Comparison of ENCODE assay signal across 8 cellular contexts in genomic region chr5:140112685-140113179, GRCh38. TPM values are rescaled to one million over a fixed set of nuclear protein-coding genes. Genes with fewer than 3 reads are reported as not detected.
DNase-seq lines count a peak whose midpoint lies in the region; TF ChIP-seq lines count a peak whose summit lies in the region.

No MANE protein-coding gene starts in this region.

- DNase-seq in H9 (no peak), stomach (no peak), NK-92 (lab: John Stamatoyannopoulos, UW; ENCODE audit: unreplicated experiment) (no peak), posterior vena cava (ENCODE audit: low spot score) (no peak), DMS79 treated with DMSO at 0.1 percent for 48 hours (lab: John Stamatoyannopoulos, UW) (no peak), HK-2 (ENCODE audit: unreplicated experiment) (no peak)
- no peak for DNase-seq in activated CD4-positive, alpha-beta memory T cell treated with anti-CD3 and anti-CD28 coated beads for 36 hours

- no peak overlapping the region for H2AFZ ChIP-seq in H9 (ENCODE audit: low read length)

- H4K91ac ChIP-seq in H9 (ENCODE audit: insufficient read length, low read depth, low read length): no peak overlapping the region

- H4K5ac ChIP-seq in H9 (ENCODE audit: insufficient read length, low read depth, low read length): no peak overlapping the region

- peak overlapping the region; percentile 83 for H3K4me3 ChIP-seq in iPS-15b (ENCODE audit: low read depth, low read length)
- H3K4me3 ChIP-seq in stomach: peak overlapping the region; percentile 64 to 79 (median 72)

- H2AK5ac ChIP-seq in H9 (ENCODE audit: insufficient read length, low read length): no peak overlapping the region

- no peak overlapping the region for H2BK15ac ChIP-seq in H9 (ENCODE audit: low read depth, low read length)

- no peak overlapping the region for H4K8ac ChIP-seq in H9 (replicated peaks; ENCODE audit: insufficient read length, low read depth, low read length)

- no peaks in the 10 kb centered on the region for H3K9me3 Mint-ChIP-seq in H9
- H3K9me3 Mint-ChIP-seq in activated CD4-positive, alpha-beta memory T cell treated with anti-CD3 and anti-CD28 coated beads for 36 hours: no peaks in the 10 kb centered on the region

- no peak overlapping the region for H3T11ph ChIP-seq in H9 (ENCODE audit: low read length)

- no peak for TF ChIP-seq EP300 in stomach (IDR thresholded peaks at IDR 0.05)

- H3K23ac ChIP-seq in H9 (ENCODE audit: insufficient read length, low read depth, low read length): no peak overlapping the region

- H3K4me2 ChIP-seq in H9 (ENCODE audit: insufficient read depth, insufficient read length, low read length): peak overlapping the region; percentile 88

- no peaks in the 10 kb centered on the region for H3K79me1 ChIP-seq in H9 (ENCODE audit: insufficient read depth, low read depth, low read length, poor library complexity, severe bottlenecking)

- POLR2A ChIA-PET in activated CD4-positive, alpha-beta memory T cell treated with anti-CD3 and anti-CD28 coated beads for 36 hours (lab: Charles Lee): no interaction called here

- no peak overlapping the region for H3K14ac ChIP-seq in H9 (ENCODE audit: insufficient read depth, low read length)

- H3K27ac ChIP-seq in H9 (ENCODE audit: insufficient read length, low read depth, low read length) (no peak overlapping the region), stomach (peak overlapping the region; percentile 91 to 98 (median 94))

- intact Hi-C loops in activated CD4-positive, alpha-beta memory T cell treated with anti-CD3 and anti-CD28 coated beads for 36 hours (cut with micrococcal nuclease): no loop called here
- intact Hi-C loops in stomach (cut with DNase I; ENCODE audit: low total_unique reads): no loop called here
- intact Hi-C loops in posterior vena cava (cut with DNase I): no loop called here

- H3K36me3 Mint-ChIP-seq in H9 (ENCODE audit: insufficient read depth in 1 of 3, low read depth in 3 of 3): no peaks in the 10 kb centered on the region
- peaks cover 8% of the 10 kb centered on the region for H3K36me3 Mint-ChIP-seq in activated CD4-positive, alpha-beta memory T cell treated with anti-CD3 and anti-CD28 coated beads for 36 hours

- H3K4me1 Mint-ChIP-seq in H9: peaks cover 42 to 44% of the 10 kb centered on the region in 2 experiments
- H3K4me1 Mint-ChIP-seq in activated CD4-positive, alpha-beta memory T cell treated with anti-CD3 and anti-CD28 coated beads for 36 hours (ENCODE audit: low read depth): peaks cover 62% of the 10 kb centered on the region

- H3K27me3 ChIP-seq in H9 (ENCODE audit: insufficient read depth, low read length) (peaks cover 26% of the 10 kb centered on the region), iPS-15b (ENCODE audit: control insufficient read depth, insufficient read depth, low read length) (peaks cover 68% of the 10 kb centered on the region), stomach (peaks cover 0 to 14% (median 0%) of the 10 kb centered on the region in 3 donors)

- no peak overlapping the region for H3K56ac ChIP-seq in H9 (ENCODE audit: insufficient read length, low read depth, low read length)

- H3K36me3 ChIP-seq in iPS-15b (ENCODE audit: control insufficient read depth, insufficient read depth, low read length): no peaks in the 10 kb centered on the region
- no peaks in the 10 kb centered on the region for H3K36me3 ChIP-seq in stomach

- H2BK120ac ChIP-seq in H9 (ENCODE audit: low read depth, low read length, poor library complexity, severe bottlenecking): no peak overlapping the region

- no peak for TF ChIP-seq POLR2A in stomach (IDR thresholded peaks at IDR 0.05)

- H4K20me1 ChIP-seq in H9 (ENCODE audit: control insufficient read depth, insufficient read depth, insufficient read length): no peaks in the 10 kb centered on the region

- peaks cover 5% of the 10 kb centered on the region; the same call in 1 of the 2 replicates for H3K4me1 ChIP-seq in H9 (ENCODE audit: insufficient read depth, low read length)
- peaks cover 12% of the 10 kb centered on the region for H3K4me1 ChIP-seq in iPS-15b (ENCODE audit: control insufficient read depth, insufficient read depth, low read length)
- peaks cover 37 to 87% (median 78%) of the 10 kb centered on the region in 4 donors for H3K4me1 ChIP-seq in stomach

- H3K4ac ChIP-seq in H9 (ENCODE audit: low read depth, low read length): no peak overlapping the region

- peaks cover 80% of the 10 kb centered on the region for H3K27me3 Mint-ChIP-seq in H9 (ENCODE audit: low read depth)
- H3K27me3 Mint-ChIP-seq in activated CD4-positive, alpha-beta memory T cell treated with anti-CD3 and anti-CD28 coated beads for 36 hours: no peaks in the 10 kb centered on the region

- H3K27ac Mint-ChIP-seq in H9: no peak overlapping the region
- H3K27ac Mint-ChIP-seq in activated CD4-positive, alpha-beta memory T cell treated with anti-CD3 and anti-CD28 coated beads for 36 hours: peak overlapping the region; percentile 89

- H3K9ac ChIP-seq in H9 (ENCODE audit: extremely low read depth, insufficient read length, low read length): no peak overlapping the region
- no peak overlapping the region for H3K9ac ChIP-seq in iPS-15b (ENCODE audit: low read depth, low read length)

- CTCF ChIA-PET in activated CD4-positive, alpha-beta memory T cell treated with anti-CD3 and anti-CD28 coated beads for 36 hours (lab: Charles Lee): interaction anchor here (0.6 to 8.1 kb wide), 5 partner anchors 11 to 100 kb away, joined by 3 to 112 read pairs (median 4); no protein-coding TSS in a partner anchor

- H3K23me2 ChIP-seq in H9 (ENCODE audit: insufficient read length, low read depth, low read length, poor library complexity, severe bottlenecking): peaks cover 33% of the 10 kb centered on the region

- no peak overlapping the region for H2BK20ac ChIP-seq in H9 (ENCODE audit: low read depth, low read length, poor library complexity, severe bottlenecking)

- H3K9me3 ChIP-seq in H9 (ENCODE audit: control insufficient read depth, low read depth, low read length) (no peaks in the 10 kb centered on the region), iPS-15b (ENCODE audit: control insufficient read depth, insufficient read depth, low read length) (no peaks in the 10 kb centered on the region), stomach (no peaks in the 10 kb centered on the region)

- no peaks in the 10 kb centered on the region for H3K79me2 ChIP-seq in H9 (ENCODE audit: insufficient read depth, low read length)

- no CpG with 5 or more reads among the region's 13 CpGs for WGBS in H9 (ENCODE audit: extremely low coverage, insufficient read length, low lambda C conversion rate)
- 16 to 29% (median 27%) methylated on average over 8 to 13 of the region's 13 CpGs for WGBS in stomach, 5 donors

- TF ChIP-seq CTCF in H9 (conservative IDR thresholded peaks at IDR 0.05) (no peak), stomach (IDR thresholded peaks at IDR 0.05) (no peak)

- H3K18ac ChIP-seq in H9 (ENCODE audit: insufficient read length, low read depth, low read length): no peak overlapping the region

- no peak overlapping the region for H2BK12ac ChIP-seq in H9 (ENCODE audit: insufficient read length, low read depth, low read length)

- no peak overlapping the region for H2BK5ac ChIP-seq in H9 (ENCODE audit: insufficient read length, low read length)

- peak overlapping the region; percentile 81 to 88 for H3K4me3 Mint-ChIP-seq in H9
- H3K4me3 Mint-ChIP-seq in activated CD4-positive, alpha-beta memory T cell treated with anti-CD3 and anti-CD28 coated beads for 36 hours: peak overlapping the region; percentile 83

RNA-seq across cellular contexts. Expression of gene PURA, which starts 1.2 kb away (rescaled TPM):
- total RNA-seq in H9 (2021): 3.3 and 3.6 TPM in 2 replicates
- 10 to 100 TPM; 12.0 to 12.3 TPM for total RNA-seq in activated CD4-positive, alpha-beta memory T cell treated with anti-CD3 and anti-CD28 coated beads for 36 hours
- 10 to 100 TPM; 12.5 to 30.8 (median 28.7) TPM for total RNA-seq in stomach
- 1 to 10 TPM; 3.3 to 4.8 (median 4.6) TPM for polyA plus RNA-seq in stomach
- 10 to 100 TPM; 39.1 to 43.5 TPM for total RNA-seq in posterior vena cava

RNA-seq across cellular contexts. Expression of gene IGIP, which starts 13.0 kb away (rescaled TPM):
- total RNA-seq in H9 (2021): 0.52 and 0.53 TPM in 2 replicates
- 1 to 10 TPM; 2.2 to 2.3 TPM for total RNA-seq in activated CD4-positive, alpha-beta memory T cell treated with anti-CD3 and anti-CD28 coated beads for 36 hours
- 10 to 100 TPM in 3 of 5 donors, 1 to 10 TPM in 2; 1.8 to 29.5 (median 14.3) TPM for total RNA-seq in stomach
- polyA plus RNA-seq in stomach: 1 to 10 TPM; 4.6 to 6.6 (median 6.1) TPM
- 10 to 100 TPM; 21.3 to 26.6 TPM for total RNA-seq in posterior vena cava
